ENCODE assay signal across 1 cellular context in genomic region chr12:108575199-108575912, GRCh38.
TF ChIP-seq lines count a peak whose summit lies in the region.

No MANE protein-coding gene starts in this region.

TF ChIP-seq in K562, 482 proteins besides CTCF, POLR2A, EP300 and RAD21:
- TF ChIP-seq STAG1 (CRISPR knock-in tag; IDR thresholded peaks at IDR 0.05; ENCODE audit: borderline replicate concordance): no peak
